In genomic region chr3:133295199-133295901, GRCh38 we compare ENCODE assay signal across 9 cellular contexts.
A peak's percentile ranks its signal among the peaks of the same experiment; 100 is the strongest.
DNase-seq lines count a peak whose midpoint lies in the region; ATAC-seq, FAIRE-seq and TF ChIP-seq lines count a peak whose summit lies in the region.
"Had no signal": no experiment of that assay in that cellular context is flagged by ENCODE, and none has a peak within 500 bp of the region (broad histone marks: within the 10 kb centered on the region; RNA-seq: fewer than 3 reads in every experiment).

No MANE protein-coding gene starts in this region.

- BruUV-seq in HepG2 (replicated peaks; lab: Mats Ljungman, UMichigan) = no TSS peak

- TF ChIP-seq POLR2A in HepG2 (IDR thresholded peaks at IDR 0.05; ENCODE audit: insufficient read depth in 1 of 2, low read depth in 2 of 2, low read length in 2 of 2) = no peak

- no peaks in the 10 kb centered on the region for H3F3A ChIP-seq in GM23248 (ENCODE audit: insufficient read depth)

- DNase-seq in GM10266 (ENCODE audit: extremely low spot score) (peak; percentile 14), GM23248 (peak; percentile 31), NCI-H69 (lab: John Stamatoyannopoulos, UW) (peak; percentile 85), islet precursor cell (peak; percentile 66), HepG2 (ENCODE audit: low spot score) (no peak), T-helper 9 cell (no peak)

- H3K4me2 ChIP-seq in GM23248 (ENCODE audit: unreplicated experiment) (no peak overlapping the region), HepG2 (ENCODE audit: low read depth, low read length) (no peak overlapping the region)

- H3K9ac ChIP-seq in GM23248 = no peak overlapping the region
- no peak overlapping the region for H3K9ac ChIP-seq in HepG2 (ENCODE audit: insufficient read depth, low read depth, low read length)

- H3K36me3 ChIP-seq in GM23248 (ENCODE audit: low read depth) (no peaks in the 10 kb centered on the region), HepG2 (replicated peaks in 1 of 2; ENCODE audit: control insufficient read depth in 1 of 2, insufficient read depth in 2 of 2, low read length in 2 of 2) (no peaks in the 10 kb centered on the region)
- H3K36me3 ChIP-seq: HAP-1 had no signal

- no peaks in the 10 kb centered on the region; the same call in 1 of the 2 replicates for H4K20me1 ChIP-seq in GM23248 (ENCODE audit: insufficient read depth)
- no peaks in the 10 kb centered on the region for H4K20me1 ChIP-seq in HepG2 (ENCODE audit: insufficient read depth, low read length)

- H3K9me2 ChIP-seq in GM23248 (ENCODE audit: insufficient read depth) = no peaks in the 10 kb centered on the region

- 0 out of 2 replicates have a peak, but pooled peaks cover 10% of the 10 kb centered on the region for H3K27me3 ChIP-seq in GM23248 (replicated peaks; ENCODE audit: insufficient read depth)
- H3K27me3 ChIP-seq in HepG2 (ENCODE audit: control insufficient read depth in 1 of 2, insufficient read depth in 2 of 2, low read length in 2 of 2) = peaks cover 0 to 1% of the 10 kb centered on the region in 2 experiments; a peak in 1 of 5 replicates

- H2AFZ ChIP-seq in GM23248 (no peak overlapping the region), HepG2 (ENCODE audit: low read length) (no peak overlapping the region)

- in situ Hi-C loops in GM23248 (cut with MboI) (no loop called here), HepG2 (cut with HindIII; ENCODE audit: extremely low pct_ligation_motif_present, low pct_unique_long_range_greater_than_20kb) (no loop called here)

- 12 to 13% methylated on average over 4 of the region's 4 CpGs for WGBS in GM23248 (ENCODE audit: low coverage in 1 of 2, low lambda C conversion rate in 2 of 2, missing lambda C conversion rate in 2 of 2), 2 experiments
- 11% methylated on average over 4 of the region's 4 CpGs for WGBS in HepG2 (ENCODE audit: low lambda C conversion rate)

- FAIRE-seq in HepG2 (lab: Jason Lieb, UNC) = no peak

- TF ChIP-seq EP300 in HepG2 (IDR thresholded peaks at IDR 0.05; ENCODE audit: low read depth in 2 of 2, low read length in 2 of 2) (no peak), HepG2 (CRISPR knock-in tag; IDR thresholded peaks at IDR 0.05; ENCODE audit: borderline replicate concordance) (no peak)

- POLR2A ChIA-PET in HepG2 (lab: Yijun Ruan, JAX) = no interaction called here

- H3K27ac ChIP-seq in GM23248 (no peak overlapping the region), HepG2 (ENCODE audit: extremely low read length, insufficient read depth, low read length) (no peak overlapping the region)

- intact Hi-C loops in HepG2 (cut with micrococcal nuclease; ENCODE audit: unreplicated experiment) = no loop called here

- no peaks in the 10 kb centered on the region for H3K9me3 ChIP-seq in GM23248 (ENCODE audit: low read depth)
- no peaks in the 10 kb centered on the region for H3K9me3 ChIP-seq in HepG2 (ENCODE audit: low read length)
- H3K9me3 ChIP-seq: HAP-1 had no signal

- H3K4me1 ChIP-seq in GM23248 (ENCODE audit: insufficient read depth) = no peaks in the 10 kb centered on the region
- H3K4me1 ChIP-seq in HepG2 (ENCODE audit: insufficient read depth, low read length) = no peaks in the 10 kb centered on the region
- H3K4me1 ChIP-seq: HAP-1 had no signal

- H3K4me3 ChIP-seq in GM23248 (no peak overlapping the region), HepG2 (replicated peaks in 1 of 3; ENCODE audit: insufficient read depth in 1 of 3, low read depth in 2 of 3, low read length in 3 of 3) (no peak overlapping the region)
- H3K4me3 ChIP-seq: HAP-1 had no signal

- ATAC-seq in HepG2 = no peak
- no peak for ATAC-seq in HG03571 (IDR thresholded peaks at IDR 0.05; ENCODE audit: unreplicated experiment)
- ATAC-seq in GM18870 (IDR thresholded peaks at IDR 0.05; ENCODE audit: unreplicated experiment) = no peak

- H3K79me2 ChIP-seq in GM23248 (ENCODE audit: insufficient read depth) (no peaks in the 10 kb centered on the region), HepG2 (ENCODE audit: insufficient read depth, low read length) (no peaks in the 10 kb centered on the region)

- CTCF ChIA-PET in HepG2 (lab: Yijun Ruan, JAX; ENCODE audit: low intra/inter-chr PET ratio, low total read pairs) = no interaction called here

- no peak for TF ChIP-seq RAD21 in HepG2 (CRISPR knock-in tag; IDR thresholded peaks at IDR 0.05)

- TF ChIP-seq CTCF in GM10266 (IDR thresholded peaks at IDR 0.05; ENCODE audit: control insufficient read depth, insufficient read depth, low read depth, missing control alignments) (no peak), HepG2 (CRISPR knock-in tag; IDR thresholded peaks at IDR 0.05) (no peak)

TF ChIP-seq in HepG2, 621 proteins besides CTCF, POLR2A, EP300 and RAD21:
- TF ChIP-seq SSRP1 (CRISPR knock-in tag; IDR thresholded peaks at IDR 0.05) (no peak), EHMT2 (IDR thresholded peaks at IDR 0.05; ENCODE audit: borderline replicate concordance, low read depth, low read length) (no peak), NFIB (CRISPR knock-in tag; IDR thresholded peaks at IDR 0.05; ENCODE audit: borderline replicate concordance) (no peak), REXO4 (CRISPR knock-in tag; IDR thresholded peaks at IDR 0.05; ENCODE audit: borderline replicate concordance) (no peak), MZF1 (CRISPR knock-in tag; IDR thresholded peaks at IDR 0.05; ENCODE audit: borderline replicate concordance) (no peak), RFXANK (CRISPR knock-in tag; IDR thresholded peaks at IDR 0.05) (no peak), ZNF574 (CRISPR knock-in tag; IDR thresholded peaks at IDR 0.05) (no peak)

Comparison
In these comparisons a context has a peak if more than half of its experiments do, and no peak if none do; other contexts are left out.
1. DNase-seq: peak in GM10266 (single experiment), GM23248 (single experiment), NCI-H69 (single experiment) and islet precursor cell (single experiment); none in HepG2 (single experiment) and T-helper 9 cell (single experiment).